In genomic region chr15:69402816-69403215, GRCh38 we compare ENCODE assay signal across 26 cellular contexts.
"Had no signal": no experiment of that assay in that cellular context is flagged by ENCODE, and none has a peak within 500 bp of the region (broad histone marks: within the 10 kb centered on the region; RNA-seq: fewer than 3 reads in every experiment).

No MANE protein-coding gene starts in this region.

- H3K9ac ChIP-seq: neural progenitor cell, parathyroid adenoma had no signal

- H3K4me3 ChIP-seq: ascending aorta, cardiac muscle cell, colonic mucosa, dorsolateral prefrontal cortex, heart right ventricle, neural progenitor cell, psoas muscle, thoracic aorta had no signal

- H3K4me1 ChIP-seq: ascending aorta, colonic mucosa, foreskin keratinocyte, heart right ventricle, neural progenitor cell, psoas muscle had no signal

- H3K79me2 ChIP-seq: parathyroid adenoma had no signal

- H3K9me3 ChIP-seq: ascending aorta, colonic mucosa, heart right ventricle, psoas muscle, thoracic aorta had no signal

- H3K27ac ChIP-seq: ascending aorta, cardiac muscle cell, colonic mucosa, foreskin keratinocyte, heart right ventricle, neural progenitor cell, parathyroid adenoma, psoas muscle, thoracic aorta, VCaP had no signal

- H3K4me2 ChIP-seq: neural progenitor cell had no signal

- H2AFZ ChIP-seq: neural progenitor cell, parathyroid adenoma had no signal

- H3K27me3 ChIP-seq: ascending aorta, cardiac muscle cell, colonic mucosa, dorsolateral prefrontal cortex, foreskin keratinocyte, heart right ventricle, neural progenitor cell had no signal

- DNase-seq: activated CD4-positive, alpha-beta T cell treated with anti-CD3 and anti-CD28 coated beads for 4 hours; activated CD4-positive, alpha-beta T cell treated with anti-CD3 and anti-CD28 coated beads, Interleukin-2, amount 50 U/mL, for 48 hours; activated CD8-positive, alpha-beta memory T cell treated with anti-CD3 and anti-CD28 coated beads, Interleukin-2, amount 50 U/mL, for 4 hours; activated effector memory CD4-positive, alpha-beta T cell treated with anti-CD3 and anti-CD28 coated beads, Interleukin-2, amount 50 U/mL, for 16 hours; activated naive CD4-positive, alpha-beta T cell treated with anti-CD3 and anti-CD28 coated beads, Interleukin-2, amount 10 ng/mL, durations not matched to agents 7 days and 5 days; activated naive CD8-positive, alpha-beta T cell treated with anti-CD3 and anti-CD28 coated beads, Interleukin-2, amount 10 ng/mL, durations not matched to agents 7 days and 5 days; activated T-cell treated with anti-CD3 and anti-CD28 coated beads, Interleukin-2, amount 50 U/mL, for 1 hour; cerebellar nuclear complex; colonic mucosa; dorsolateral prefrontal cortex; effector memory CD4-positive, alpha-beta T cell; foreskin keratinocyte; heart right ventricle; midbrain; natural killer cell; occipital lobe; psoas muscle; stimulated activated CD4-positive, alpha-beta T cell treated with anti-CD3 and anti-CD28 coated beads, Interleukin-2, amount 100 ng/mL, for 48 hours; stimulated activated naive CD8-positive, alpha-beta T cell treated with anti-CD3 and anti-CD28 coated beads, Interleukin-15, Interleukin-2, amounts not matched to agents 100 U/mL and 50 U/mL, for 24 hours; trophoblast cell had no signal

- ATAC-seq: heart right ventricle; natural killer cell; stimulated activated naive CD8-positive, alpha-beta T cell treated with anti-CD3 and anti-CD28 coated beads, Interleukin-15, Interleukin-2, amounts not matched to agents 100 U/mL and 50 U/mL, for 24 hours had no signal

- H3K36me3 ChIP-seq: ascending aorta, cardiac muscle cell, colonic mucosa, heart right ventricle, neural progenitor cell, thoracic aorta had no signal
